In genomic region chr4:154491341-154491679, GRCh38 we compare ENCODE assay signal across 8 cellular contexts. TPM values are rescaled to one million over a fixed set of nuclear protein-coding genes. Genes with fewer than 3 reads are reported as not detected.
DNase-seq lines count a peak whose midpoint lies in the region; ATAC-seq and TF ChIP-seq lines count a peak whose summit lies in the region.

No MANE protein-coding gene starts in this region.

- WGBS in IMR-90 (ENCODE audit: extremely low coverage in 2 of 2, insufficient read length in 1 of 2), 2 experiments: 0% methylated on average over 4 of the region's 11 CpGs; no CpG with 5 or more reads in 1 of the 2 experiments
- WGBS in thymus: 1% methylated on average over 11 of the region's 11 CpGs

- H3K4me3 ChIP-seq in IMR-90 (ENCODE audit: insufficient read depth, low read depth, low read length) (no peak overlapping the region), thymus (ENCODE audit: low read length) (peak overlapping the region; percentile 10)

- H3K36me3 ChIP-seq in ES-I3 (ENCODE audit: insufficient read depth, low read length): no peaks in the 10 kb centered on the region
- no peaks in the 10 kb centered on the region for H3K36me3 ChIP-seq in IMR-90 (ENCODE audit: control insufficient read depth, insufficient read depth, low read length)
- no peaks in the 10 kb centered on the region for H3K36me3 ChIP-seq in thymus (ENCODE audit: control insufficient read depth, insufficient read depth)

- POLR2A ChIA-PET in IMR-90 (lab: Charles Lee; ENCODE audit: unreplicated experiment): no interaction called here

- peaks cover 31% of the 10 kb centered on the region for H3K27me3 ChIP-seq in IMR-90 (ENCODE audit: control insufficient read depth, insufficient read depth, low read length)
- peaks cover 49% of the 10 kb centered on the region for H3K27me3 ChIP-seq in thymus (ENCODE audit: control insufficient read depth, insufficient read depth)

- no peak overlapping the region for H2AK9ac ChIP-seq in IMR-90 (replicated peaks; ENCODE audit: low read depth, low read length, poor library complexity)

- no peaks in the 10 kb centered on the region for H3K9me1 ChIP-seq in IMR-90 (ENCODE audit: insufficient read depth, low read length)

- ATAC-seq in GM21390 (IDR thresholded peaks at IDR 0.05; ENCODE audit: unreplicated experiment) (peak; percentile 39), IMR-90 (ENCODE audit: low read depth) (peak; percentile 53), left colon (peak; percentile 28)

- no peak overlapping the region for H3K4ac ChIP-seq in IMR-90 (ENCODE audit: low read depth, low read length)

- H3K9ac ChIP-seq in ES-I3 (ENCODE audit: low read depth, low read length): peak overlapping the region; percentile 61; the same call in 1 of the 2 replicates
- no peak overlapping the region for H3K9ac ChIP-seq in IMR-90 (ENCODE audit: low read depth, low read length)

- H3K14ac ChIP-seq in IMR-90 (replicated peaks; ENCODE audit: low read depth, low read length): no peak overlapping the region

- H3K4me1 ChIP-seq in ES-I3 (ENCODE audit: insufficient read depth, low read length) (no peaks in the 10 kb centered on the region), IMR-90 (ENCODE audit: control insufficient read depth, insufficient read depth, low read length) (no peaks in the 10 kb centered on the region), thymus (ENCODE audit: control insufficient read depth, insufficient read depth, low read length) (no peaks in the 10 kb centered on the region)

- intact Hi-C loops in IMR-90 (cut with micrococcal nuclease): no loop called here
- intact Hi-C loops in left colon (cut with DNase I, micrococcal nuclease): no loop called here

- H2BK15ac ChIP-seq in IMR-90 (ENCODE audit: low read depth, low read length): no peak overlapping the region

- TF ChIP-seq POLR2A in IMR-90 (IDR thresholded peaks at IDR 0.05; ENCODE audit: low read depth, low read length): no peak

- no peaks in the 10 kb centered on the region for H3K79me1 ChIP-seq in IMR-90 (ENCODE audit: low read depth in 1 of 2, low read length in 2 of 2)

- no peaks in the 10 kb centered on the region for H3K9me3 ChIP-seq in ES-I3 (ENCODE audit: control insufficient read depth, insufficient read depth, low read length)
- H3K9me3 ChIP-seq in IMR-90 (ENCODE audit: control insufficient read depth, insufficient read depth, low read length): no peaks in the 10 kb centered on the region
- peaks cover 1% of the 10 kb centered on the region for H3K9me3 ChIP-seq in thymus (ENCODE audit: control insufficient read depth)

- DNase-seq in IMR-90 (peak; percentile 5), astrocyte of the hippocampus (ENCODE audit: low read depth, low spot score) (peak; percentile 44), left colon (no peak), mesenteric fat pad (ENCODE audit: low spot score) (no peak)
- DNase-seq in activated CD4-positive, CD25-positive, alpha-beta regulatory T cell treated with anti-CD3 and anti-CD28 coated beads, Interleukin-2, amount 50 U/mL, for 72 hours: no peak

- no peak overlapping the region for H4K91ac ChIP-seq in IMR-90 (ENCODE audit: insufficient read depth, low read depth, low read length)

- dilution Hi-C loops in IMR-90 (cut with HindIII; ENCODE audit: low sequenced_read_pairs, unreplicated experiment): no loop called here

- no peak overlapping the region for H4K8ac ChIP-seq in IMR-90 (ENCODE audit: low read depth in 2 of 2, low read length in 2 of 2)

- H3K56ac ChIP-seq in IMR-90 (ENCODE audit: extremely low read depth, insufficient read depth, low read length): no peak overlapping the region; the same call in 1 of the 2 replicates

- H3K27ac ChIP-seq in IMR-90 (ENCODE audit: insufficient read depth, low read length): no peak overlapping the region
- H3K27ac ChIP-seq in thymus (ENCODE audit: low read depth): no peak overlapping the region

- H2BK5ac ChIP-seq in IMR-90 (ENCODE audit: low read depth, low read length, poor library complexity, severe bottlenecking): no peak overlapping the region

- H2BK20ac ChIP-seq in IMR-90 (ENCODE audit: low read depth, low read length): no peak overlapping the region

- H2BK120ac ChIP-seq in IMR-90 (ENCODE audit: low read depth, low read length): no peak overlapping the region

- no peak overlapping the region for H4K5ac ChIP-seq in IMR-90 (ENCODE audit: low read depth, low read length)

- H2AFZ ChIP-seq in IMR-90 (replicated peaks; ENCODE audit: low read length, poor library complexity): peak overlapping the region; percentile 74

- peak overlapping the region; percentile 7; the same call in 1 of the 2 replicates for H3K4me2 ChIP-seq in IMR-90 (ENCODE audit: low read depth, low read length)

- no peak overlapping the region for H3K23ac ChIP-seq in IMR-90 (ENCODE audit: low read depth, low read length)

- H2AK5ac ChIP-seq in IMR-90 (ENCODE audit: low read depth, low read length): no peak overlapping the region

- no peak for TF ChIP-seq RAD21 in IMR-90 (IDR thresholded peaks at IDR 0.05; ENCODE audit: low read length)

- no peaks in the 10 kb centered on the region for H4K20me1 ChIP-seq in IMR-90 (ENCODE audit: insufficient read depth, low read length)

- in situ Hi-C loops in IMR-90 (cut with MboI; ENCODE audit: low sequenced_read_pairs): no loop called here

- H3K18ac ChIP-seq in IMR-90 (ENCODE audit: low read depth, low read length): no peak overlapping the region

- CTCF ChIA-PET in IMR-90 (lab: Yijun Ruan, JAX): interaction anchor here (0.9 kb wide), 1 partner anchor 12 kb away, joined by 3 read pairs; no protein-coding TSS in a partner anchor

- no peak for TF ChIP-seq CTCF in IMR-90 (conservative IDR thresholded peaks at IDR 0.05; ENCODE audit: low read depth, low read length)

- BruUV-seq in IMR-90 (replicated peaks; lab: Mats Ljungman, UMichigan): no TSS peak

TF ChIP-seq in IMR-90, 13 proteins besides CTCF, POLR2A, EP300 and RAD21:
- TF ChIP-seq MAFK (IDR thresholded peaks at IDR 0.05; ENCODE audit: low read depth, low read length) (no peak), CEBPB (IDR thresholded peaks at IDR 0.05; ENCODE audit: low read depth, low read length) (no peak), RFX5 (IDR thresholded peaks at IDR 0.05; ENCODE audit: low read depth, low read length) (no peak), USF2 (IDR thresholded peaks at IDR 0.05; ENCODE audit: low read depth, low read length) (no peak), FOS (IDR thresholded peaks at IDR 0.05; ENCODE audit: low read depth, low read length) (no peak), RCOR1 (IDR thresholded peaks at IDR 0.05; ENCODE audit: insufficient replicate concordance, low read length) (no peak), MAZ (IDR thresholded peaks at IDR 0.05; ENCODE audit: borderline replicate concordance, low read depth, low read length) (no peak), CHD1 (IDR thresholded peaks at IDR 0.05; ENCODE audit: low read depth, low read length) (no peak), NFE2L2 (IDR thresholded peaks at IDR 0.05; ENCODE audit: low read depth, low read length) (no peak), MXI1 (IDR thresholded peaks at IDR 0.05; ENCODE audit: borderline replicate concordance, low read depth, low read length) (no peak), SMC3 (IDR thresholded peaks at IDR 0.05; ENCODE audit: low read depth, low read length) (no peak), ELK1 (IDR thresholded peaks at IDR 0.05; ENCODE audit: borderline replicate concordance, low read depth, low read length) (no peak), BHLHE40 (IDR thresholded peaks at IDR 0.05; ENCODE audit: low read depth, low read length) (no peak)
TF ChIP-seq in IMR-90: peak in this region for 0.

RNA-seq across cellular contexts. Expression of gene DCHS2, which starts 0.3 kb away (rescaled TPM):
- not detected in 2 replicates for total RNA-seq in IMR-90 (2012; rRNA removed)
- not detected in 2 replicates for polyA plus RNA-seq in IMR-90 (2012; rRNA removed)
- polyA plus RNA-seq in IMR-90 (2012; cell fraction: cytosol; rRNA removed): not detected in 2 replicates
- polyA plus RNA-seq in IMR-90 (2012; cell fraction: nucleus; rRNA removed; ENCODE audit: low replicate concordance): not detected in 2 replicates
- total RNA-seq in left colon: 1 to 10 TPM in 1 of 2 donors, under 1 TPM in 1; 0.43 to 1.5 TPM
- polyA plus RNA-seq in thymus: 0.07 TPM
- total RNA-seq in mesenteric fat pad: 0.32 TPM

RNA-seq across cellular contexts. Expression of gene PLRG1, which starts 58.9 kb away (rescaled TPM):
- total RNA-seq in IMR-90 (2012; rRNA removed) (107 and 200 TPM in 2 replicates), left colon (10 to 100 TPM; 57.4 to 57.9 TPM), mesenteric fat pad (66.8 TPM)
- polyA plus RNA-seq in IMR-90 (2012; rRNA removed) (70.0 and 76.1 TPM in 2 replicates), thymus (64.6 TPM)
- 22.9 and 24.5 TPM in 2 replicates for polyA plus RNA-seq in IMR-90 (2012; cell fraction: cytosol; rRNA removed)
- polyA plus RNA-seq in IMR-90 (2012; cell fraction: nucleus; rRNA removed; ENCODE audit: low replicate concordance): 15.6 and 85.8 TPM in 2 replicates

Comparison
In these comparisons a context has a peak if more than half of its experiments do, and no peak if none do; other contexts are left out.
1. DNase-seq: peak in IMR-90 (single experiment) and astrocyte of the hippocampus (single experiment); none in left colon (0 of 2), mesenteric fat pad (single experiment) and activated CD4-positive, CD25-positive, alpha-beta regulatory T cell treated with anti-CD3 and anti-CD28 coated beads, Interleukin-2, amount 50 U/mL, for 72 hours (single experiment).
2. Peak in every context shown above with its lines, with median percentiles within 50 percentile points of each other: ATAC-seq.